16 cellular contexts compared by ENCODE assay signal in genomic region chr9:89613912-89614311, GRCh38. TPM values are rescaled to one million over a fixed set of nuclear protein-coding genes. Genes with fewer than 3 reads are reported as not detected.
"Had no signal": no experiment of that assay in that cellular context is flagged by ENCODE, and none has a peak within 500 bp of the region (broad histone marks: within the 10 kb centered on the region; RNA-seq: fewer than 3 reads in every experiment).

No MANE protein-coding gene starts in this region.

- ATAC-seq: left colon had no signal

- H3K4me3 Mint-ChIP-seq: endodermal cell; naive B cell; stimulated activated naive CD8-positive, alpha-beta T cell treated with anti-CD3 and anti-CD28 coated beads, Interleukin-15, Interleukin-2, amounts not matched to agents 100 ng/mL and 50 ng/mL, for 24 hours had no signal

- H3K27me3 ChIP-seq: hepatocyte, neutrophil, right atrium auricular region, sigmoid colon, transverse colon had no signal

- H3K79me2 ChIP-seq: hepatocyte had no signal

- H3K9me3 ChIP-seq: neutrophil, sigmoid colon, thoracic aorta, transverse colon had no signal

- H3K27ac ChIP-seq: coronary artery, hepatocyte, neutrophil, right atrium auricular region, sigmoid colon, thoracic aorta, transverse colon had no signal

- H3K36me3 ChIP-seq: neutrophil, right atrium auricular region, sigmoid colon, thoracic aorta, transverse colon had no signal

- H3K27ac Mint-ChIP-seq: endodermal cell; naive B cell; stimulated activated naive CD8-positive, alpha-beta T cell treated with anti-CD3 and anti-CD28 coated beads, Interleukin-15, Interleukin-2, amounts not matched to agents 100 ng/mL and 50 ng/mL, for 24 hours had no signal

- H3K9me3 Mint-ChIP-seq: stimulated activated naive CD8-positive, alpha-beta T cell treated with anti-CD3 and anti-CD28 coated beads, Interleukin-15, Interleukin-2, amounts not matched to agents 100 ng/mL and 50 ng/mL, for 24 hours had no signal

- DNase-seq: effector CD4-positive, alpha-beta T cell; endodermal cell; foreskin melanocyte; left colon; naive B cell; sigmoid colon; small intestine; stimulated activated CD4-positive, alpha-beta T cell treated with anti-CD3 and anti-CD28 coated beads, Interleukin-2, amount 100 ng/mL, for 48 hours; transverse colon had no signal

- H3K4me3 ChIP-seq: coronary artery, hepatocyte, right atrium auricular region, sigmoid colon, thoracic aorta, transverse colon had no signal

- H3K4me1 Mint-ChIP-seq: naive B cell had no signal

- H3K4me1 ChIP-seq: right atrium auricular region, transverse colon had no signal

- H3K4me2 ChIP-seq: hepatocyte had no signal

- H3K36me3 Mint-ChIP-seq: naive B cell had no signal

- H2AFZ ChIP-seq: hepatocyte had no signal

RNA-seq across cellular contexts. Expression of gene GADD45G, which starts 9.1 kb away (rescaled TPM):
- total RNA-seq: lung microvascular endothelial cell had no signal
